1 cellular context compared by ENCODE assay signal in the genomic region with DNA sequence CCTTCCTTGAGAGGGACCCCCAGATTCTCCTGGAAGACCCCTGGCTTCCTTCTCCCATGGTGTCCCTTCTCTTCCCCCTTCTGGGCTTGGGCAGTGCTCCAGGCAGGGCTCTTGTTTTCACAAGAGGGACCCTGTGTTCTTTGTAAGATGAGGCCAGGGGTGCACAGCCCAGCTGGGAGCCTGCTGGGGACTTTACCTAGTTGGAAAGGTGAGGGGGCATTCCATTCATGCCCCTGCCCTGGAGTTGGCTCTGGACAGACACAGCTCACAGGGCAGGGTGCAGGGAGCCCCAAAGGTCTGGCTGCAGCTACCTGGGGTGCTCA.
TF ChIP-seq lines count a peak whose summit lies in the region.

No MANE protein-coding gene starts in this region.

TF ChIP-seq in IMR-90, 13 proteins besides CTCF, POLR2A, EP300 and RAD21:
- TF ChIP-seq BHLHE40 (IDR thresholded peaks at IDR 0.05; ENCODE audit: low read depth, low read length): no peak
- TF ChIP-seq USF2 (IDR thresholded peaks at IDR 0.05; ENCODE audit: low read depth, low read length): no peak
- TF ChIP-seq SMC3 (IDR thresholded peaks at IDR 0.05; ENCODE audit: low read depth, low read length): no peak
- no peak for TF ChIP-seq CEBPB (IDR thresholded peaks at IDR 0.05; ENCODE audit: low read depth, low read length)
